In the genomic region with DNA sequence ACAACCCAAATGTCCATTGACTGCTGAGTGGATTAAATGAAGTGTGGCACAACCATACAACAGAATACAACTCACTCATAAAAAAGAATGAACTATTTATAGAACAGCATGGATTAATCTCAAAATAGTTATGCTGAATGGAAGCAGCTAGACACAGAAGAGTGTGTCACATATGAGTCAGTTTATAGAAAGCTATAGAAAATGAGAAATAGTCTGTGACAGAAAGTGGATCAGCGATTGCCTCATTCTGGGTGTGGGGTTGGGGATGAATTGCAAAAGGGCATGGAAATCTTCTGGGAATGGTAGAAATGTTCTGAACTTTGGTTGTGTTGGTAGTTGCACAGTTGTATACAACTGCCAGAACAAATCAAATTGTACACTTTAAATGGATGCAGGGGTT, we compare ENCODE assay signal across 17 cellular contexts. TPM values are rescaled to one million over a fixed set of nuclear protein-coding genes. Genes with fewer than 3 reads are reported as not detected.
A peak's percentile ranks its signal among the peaks of the same experiment; 100 is the strongest.
DNase-seq lines count a peak whose midpoint lies in the region; ATAC-seq, FAIRE-seq and TF ChIP-seq lines count a peak whose summit lies in the region.
"Had no signal": no experiment of that assay in that cellular context is flagged by ENCODE, and none has a peak within 500 bp of the region (broad histone marks: within the 10 kb centered on the region; RNA-seq: fewer than 3 reads in every experiment).

No MANE protein-coding gene starts in this region.

- no peak for TF ChIP-seq POLR2A in K562 (conservative IDR thresholded peaks at IDR 0.05)

- ATAC-seq in K562 (no peak), GM18867 (IDR thresholded peaks at IDR 0.05; ENCODE audit: unreplicated experiment) (no peak)
- ATAC-seq: activated CD8-positive, alpha-beta T cell treated with anti-CD3 and anti-CD28 coated beads for 36 hours; gastroesophageal sphincter; left lung had no signal

- WGBS in K562 (ENCODE audit: insufficient coverage, low coverage, missing lambda C conversion rate) = 7% methylated on average over 1 of the region's 1 CpG

- in situ Hi-C loops in K562 (cut with MboI) = no loop called here

- H3K9me1 ChIP-seq in K562 (ENCODE audit: control insufficient read depth, insufficient read depth, low read length) = no peaks in the 10 kb centered on the region

- peak; percentile 7 for DNase-seq in AG08396 (ENCODE audit: low spot score)
- peak; percentile 33 for DNase-seq in HPDE6-E6E7 (ENCODE audit: extremely low spot score)
- no peak for DNase-seq in K562 (ENCODE audit: extremely low read depth in 1 of 4, low spot score in 3 of 4)
- peak; percentile 17 for DNase-seq in fibroblast of the conjunctiva (ENCODE audit: low read depth)
- no peak for DNase-seq in mucosa of gallbladder (ENCODE audit: low spot score)
- DNase-seq in neural progenitor cell (ENCODE audit: low spot score) = no peak
- no peak for DNase-seq in activated naive CD8-positive, alpha-beta T cell treated with anti-CD3 and anti-CD28 coated beads for 36 hours
- DNase-seq: activated CD8-positive, alpha-beta T cell treated with anti-CD3 and anti-CD28 coated beads for 36 hours; CD8-positive, alpha-beta memory T cell; DMS79 treated with DMSO at 0.1 percent for 48 hours; left lung; SHP77 treated with DMSO at 0.1 percent for 48 hours had no signal

- H2AFZ ChIP-seq in K562 (ENCODE audit: low read depth, low read length) (no peak overlapping the region), neural progenitor cell (replicated peaks) (no peak overlapping the region)

- H3K4me2 ChIP-seq in K562 (ENCODE audit: insufficient read depth, low read length) (no peak overlapping the region), neural progenitor cell (no peak overlapping the region)

- CTCF ChIA-PET in K562 (lab: Yijun Ruan, JAX; ENCODE audit: low intra/inter-chr PET ratio) = no interaction called here

- H3K79me2 ChIP-seq in K562 (ENCODE audit: control insufficient read depth, insufficient read depth, low read length) = no peaks in the 10 kb centered on the region
- H3K79me2 ChIP-seq in neural progenitor cell (ENCODE audit: low read depth) = no peaks in the 10 kb centered on the region

- H4K20me1 ChIP-seq in K562 (replicated peaks; ENCODE audit: control insufficient read depth, insufficient read depth, low read length) (no peaks in the 10 kb centered on the region), neural progenitor cell (ENCODE audit: low read depth) (no peaks in the 10 kb centered on the region)

- TF ChIP-seq RAD21 in K562 (CRISPR knock-in tag; conservative IDR thresholded peaks at IDR 0.05 in 1 of 2, IDR thresholded peaks at IDR 0.05 in 1 of 2) = no peak

- H3K9me3 ChIP-seq in K562 (replicated peaks; ENCODE audit: control insufficient read depth, insufficient read depth, low read depth, low read length) (no peaks in the 10 kb centered on the region), neural progenitor cell (ENCODE audit: low read depth) (no peaks in the 10 kb centered on the region)
- H3K9me3 ChIP-seq: gastroesophageal sphincter, left lung, neutrophil had no signal

- intact Hi-C loops in K562 (cut with micrococcal nuclease) = no loop called here

- no TSS peak for BruUV-seq in K562 (replicated peaks; lab: Mats Ljungman, UMichigan)

- no peak overlapping the region for H3K27ac Mint-ChIP-seq in neural progenitor cell
- no peak overlapping the region for H3K27ac Mint-ChIP-seq in activated naive CD8-positive, alpha-beta T cell treated with anti-CD3 and anti-CD28 coated beads for 36 hours
- H3K27ac Mint-ChIP-seq: activated CD8-positive, alpha-beta T cell treated with anti-CD3 and anti-CD28 coated beads for 36 hours; CD8-positive, alpha-beta memory T cell; stimulated activated naive CD8-positive, alpha-beta T cell treated with anti-CD3 and anti-CD28 coated beads, Interleukin-15, Interleukin-2, amounts not matched to agents 100 ng/mL and 50 ng/mL, for 24 hours had no signal

- H3K36me3 ChIP-seq in K562 (ENCODE audit: control insufficient read depth, insufficient read depth, low read length) (no peaks in the 10 kb centered on the region), neural progenitor cell (no peaks in the 10 kb centered on the region)
- H3K36me3 ChIP-seq: gastroesophageal sphincter, left lung, neutrophil had no signal

- FAIRE-seq in K562 (lab: Jason Lieb, UNC) = no peak

- TF ChIP-seq CTCF in K562 (IDR thresholded peaks at IDR 0.05 in 2 of 3, conservative IDR thresholded peaks at IDR 0.05 in 1 of 3; ENCODE audit: insufficient read depth in 2 of 3, low read depth in 1 of 3, low read length in 3 of 3) (no peak), neural progenitor cell (IDR thresholded peaks at IDR 0.05) (no peak)

- H3K27me3 ChIP-seq in K562 (ENCODE audit: control insufficient read depth in 2 of 2, insufficient read depth in 2 of 2, low read length in 2 of 2) (no peaks in the 10 kb centered on the region; a peak in 1 of 5 replicates), neural progenitor cell (no peaks in the 10 kb centered on the region)
- H3K27me3 ChIP-seq: gastroesophageal sphincter, left lung had no signal

- no peak for TF ChIP-seq EP300 in K562 (IDR thresholded peaks at IDR 0.05; ENCODE audit: low read length)

- H3K4me3 Mint-ChIP-seq in neural progenitor cell = no peak overlapping the region
- H3K4me3 Mint-ChIP-seq in activated naive CD8-positive, alpha-beta T cell treated with anti-CD3 and anti-CD28 coated beads for 36 hours = no peak overlapping the region
- H3K4me3 Mint-ChIP-seq: activated CD8-positive, alpha-beta T cell treated with anti-CD3 and anti-CD28 coated beads for 36 hours; CD8-positive, alpha-beta memory T cell; central memory CD8-positive, alpha-beta T cell; stimulated activated naive CD8-positive, alpha-beta T cell treated with anti-CD3 and anti-CD28 coated beads, Interleukin-15, Interleukin-2, amounts not matched to agents 100 ng/mL and 50 ng/mL, for 24 hours had no signal

- H3K4me1 Mint-ChIP-seq in neural progenitor cell = no peaks in the 10 kb centered on the region
- peaks cover 13% of the 10 kb centered on the region for H3K4me1 Mint-ChIP-seq in activated naive CD8-positive, alpha-beta T cell treated with anti-CD3 and anti-CD28 coated beads for 36 hours
- H3K4me1 Mint-ChIP-seq: CD8-positive, alpha-beta memory T cell; central memory CD8-positive, alpha-beta T cell had no signal

- POLR2A ChIA-PET in K562 (lab: Yijun Ruan, JAX) = interaction anchor here (1.3 kb wide), 1 partner anchor 16 kb away, joined by 4 read pairs; no protein-coding TSS in a partner anchor

- no peaks in the 10 kb centered on the region for H3K9me3 Mint-ChIP-seq in neural progenitor cell
- peaks cover 2% of the 10 kb centered on the region for H3K9me3 Mint-ChIP-seq in activated naive CD8-positive, alpha-beta T cell treated with anti-CD3 and anti-CD28 coated beads for 36 hours
- H3K9me3 Mint-ChIP-seq: activated CD8-positive, alpha-beta T cell treated with anti-CD3 and anti-CD28 coated beads for 36 hours; CD8-positive, alpha-beta memory T cell; central memory CD8-positive, alpha-beta T cell; stimulated activated naive CD8-positive, alpha-beta T cell treated with anti-CD3 and anti-CD28 coated beads, Interleukin-15, Interleukin-2, amounts not matched to agents 100 ng/mL and 50 ng/mL, for 24 hours had no signal

- H3F3A ChIP-seq in neural progenitor cell (ENCODE audit: low read depth) = no peaks in the 10 kb centered on the region

- H3K27me3 Mint-ChIP-seq in neural progenitor cell (ENCODE audit: insufficient read depth, low read depth) = peaks cover 2% of the 10 kb centered on the region
- H3K27me3 Mint-ChIP-seq in activated naive CD8-positive, alpha-beta T cell treated with anti-CD3 and anti-CD28 coated beads for 36 hours = peaks cover 27% of the 10 kb centered on the region
- H3K27me3 Mint-ChIP-seq: central memory CD8-positive, alpha-beta T cell had no signal

- no peak overlapping the region for H3K9ac ChIP-seq in K562 (ENCODE audit: insufficient read depth in 1 of 2, low read depth in 2 of 2, low read length in 2 of 2)
- H3K9ac ChIP-seq in neural progenitor cell = no peak overlapping the region

- no peaks in the 10 kb centered on the region for H3K36me3 Mint-ChIP-seq in neural progenitor cell
- no peaks in the 10 kb centered on the region for H3K36me3 Mint-ChIP-seq in activated naive CD8-positive, alpha-beta T cell treated with anti-CD3 and anti-CD28 coated beads for 36 hours
- H3K36me3 Mint-ChIP-seq: CD8-positive, alpha-beta memory T cell had no signal

- H3K4me3 ChIP-seq in K562 = no peak overlapping the region
- H3K4me3 ChIP-seq in neural progenitor cell = no peak overlapping the region
- H3K4me3 ChIP-seq: gastroesophageal sphincter, left lung had no signal

- H3K27ac ChIP-seq in K562 (ENCODE audit: extremely low read depth, low read depth, low read length) (no peak overlapping the region), neural progenitor cell (no peak overlapping the region)
- H3K27ac ChIP-seq: gastroesophageal sphincter, left lung, neutrophil had no signal

- H3K4me1 ChIP-seq in K562 (replicated peaks in 1 of 2; ENCODE audit: control insufficient read depth in 2 of 2, insufficient read depth in 2 of 2, low read length in 2 of 2) (no peaks in the 10 kb centered on the region), neural progenitor cell (no peaks in the 10 kb centered on the region)
- H3K4me1 ChIP-seq: gastroesophageal sphincter, left lung had no signal

RNA-seq across cellular contexts. Expression of gene PRR5L, which starts 37.4 kb away (rescaled TPM):
- 0.37 and 0.74 TPM in 2 replicates for total RNA-seq in K562 (2011; cell fraction: chromatin; rRNA removed; ENCODE audit: low replicate concordance)
- 0.50 and 0.66 TPM in 2 replicates for total RNA-seq in K562 (2011; cell fraction: nucleolus; rRNA removed)
- 0.22 and 1.3 TPM in 2 replicates for total RNA-seq in K562 (2011; cell fraction: nucleoplasm; rRNA removed)
- total RNA-seq in K562 (2014; rRNA removed) = 0.53 TPM in 1 of 2 replicates, not detected in the other
- 0.16 and 0.29 TPM in 2 replicates for total RNA-seq in K562 (2014; rRNA removed; fragmentation: Illumina TruSeq; extraction: Trizol)
- 0.11 TPM in 1 of 2 replicates, not detected in the other for total RNA-seq in K562 (2015; rRNA removed; fragmentation: Illumina TruSeq; extraction: Trizol)
- 0.07 and 0.60 TPM in 2 replicates for total RNA-seq in K562 (2021)
- 0.15 and 0.36 TPM in 2 replicates for polyA plus RNA-seq in K562 (2011; rRNA removed)
- polyA plus RNA-seq in K562 (2011; cell fraction: cytosol; rRNA removed) = 0.09 and 0.15 TPM in 2 replicates
- 0.20 and 0.63 TPM in 2 replicates for polyA plus RNA-seq in K562 (2011; cell fraction: nucleus; rRNA removed)
- 0.30 and 0.79 TPM in 2 replicates for polyA plus RNA-seq in K562 (2012)
- 0.39 and 0.40 TPM in 2 replicates for polyA plus RNA-seq in K562 (2014; fragmentation: Illumina TruSeq; extraction: Trizol)
- polyA plus RNA-seq in K562 (2014; fragmentation: Nextera tagmentation; extraction: Ambion mirVana) = under 1 TPM in 1 of 2 experiments, not detected in 1; 0.25 TPM
- 0.50 and 2.5 TPM in 2 replicates for polyA plus RNA-seq in K562 (2014; rRNA removed)
- polyA minus RNA-seq in K562 (2011; rRNA and poly(A)+ RNA removed) = 0.18 and 0.33 TPM in 2 replicates
- not detected in 2 replicates for polyA minus RNA-seq in K562 (2011; cell fraction: cytosol; rRNA and poly(A)+ RNA removed)
- polyA minus RNA-seq in K562 (2011; cell fraction: nucleus; rRNA and poly(A)+ RNA removed) = 0.11 and 0.81 TPM in 2 replicates
- 32.7 TPM for total RNA-seq in mucosa of gallbladder
- 14.7 and 23.4 TPM in 2 replicates for total RNA-seq in neural progenitor cell (ENCODE audit: low replicate concordance)
- total RNA-seq in activated naive CD8-positive, alpha-beta T cell treated with anti-CD3 and anti-CD28 coated beads for 36 hours = 1 to 10 TPM; 6.0 to 6.9 TPM

RNA-seq across cellular contexts. Expression of gene COMMD9, which starts 44.2 kb away (rescaled TPM):
- total RNA-seq in K562 (2011; cell fraction: chromatin; rRNA removed; ENCODE audit: low replicate concordance) = 7.3 and 10.3 TPM in 2 replicates
- total RNA-seq in K562 (2011; cell fraction: nucleolus; rRNA removed) = 7.8 and 7.9 TPM in 2 replicates
- 10.5 and 13.7 TPM in 2 replicates for total RNA-seq in K562 (2011; cell fraction: nucleoplasm; rRNA removed)
- total RNA-seq in K562 (2014; rRNA removed) (32.2 and 33.1 TPM in 2 replicates), K562 (2014; rRNA removed; fragmentation: Illumina TruSeq; extraction: Trizol) (27.3 and 29.6 TPM in 2 replicates), K562 (2015; rRNA removed; fragmentation: Illumina TruSeq; extraction: Trizol) (38.9 and 40.0 TPM in 2 replicates), K562 (2021) (49.5 and 52.3 TPM in 2 replicates), mucosa of gallbladder (55.7 TPM), neural progenitor cell (ENCODE audit: low replicate concordance) (27.0 and 28.4 TPM in 2 replicates)
- polyA plus RNA-seq in K562 (2011; rRNA removed) (41.8 and 46.5 TPM in 2 replicates), K562 (2014; fragmentation: Illumina TruSeq; extraction: Trizol) (40.6 and 58.6 TPM in 2 replicates), K562 (2014; fragmentation: Nextera tagmentation; extraction: Ambion mirVana) (100 to 1,000 TPM; 115 to 121 TPM), K562 (2014; rRNA removed) (48.0 and 54.6 TPM in 2 replicates)
- polyA plus RNA-seq in K562 (2011; cell fraction: cytosol; rRNA removed) = 40.7 and 66.0 TPM in 2 replicates
- 30.8 and 37.3 TPM in 2 replicates for polyA plus RNA-seq in K562 (2011; cell fraction: nucleus; rRNA removed)
- 31.3 and 34.4 TPM in 2 replicates for polyA plus RNA-seq in K562 (2012)
- polyA minus RNA-seq in K562 (2011; rRNA and poly(A)+ RNA removed) = 24.1 and 28.4 TPM in 2 replicates
- polyA minus RNA-seq in K562 (2011; cell fraction: cytosol; rRNA and poly(A)+ RNA removed) = 15.6 and 19.9 TPM in 2 replicates
- 4.7 and 6.4 TPM in 2 replicates for polyA minus RNA-seq in K562 (2011; cell fraction: nucleus; rRNA and poly(A)+ RNA removed)
- 10 to 100 TPM; 51.1 to 56.9 TPM for total RNA-seq in activated naive CD8-positive, alpha-beta T cell treated with anti-CD3 and anti-CD28 coated beads for 36 hours

Comparison
In these comparisons a context has a peak if more than half of its experiments do, and no peak if none do; other contexts are left out.
1. DNase-seq: peak in AG08396 (single experiment), HPDE6-E6E7 (single experiment) and fibroblast of the conjunctiva (single experiment); none in K562 (0 of 4), mucosa of gallbladder (single experiment), neural progenitor cell (single experiment) and activated naive CD8-positive, alpha-beta T cell treated with anti-CD3 and anti-CD28 coated beads for 36 hours (single experiment).